Comparison of ENCODE assay signal across 9 cellular contexts in the genomic region with DNA sequence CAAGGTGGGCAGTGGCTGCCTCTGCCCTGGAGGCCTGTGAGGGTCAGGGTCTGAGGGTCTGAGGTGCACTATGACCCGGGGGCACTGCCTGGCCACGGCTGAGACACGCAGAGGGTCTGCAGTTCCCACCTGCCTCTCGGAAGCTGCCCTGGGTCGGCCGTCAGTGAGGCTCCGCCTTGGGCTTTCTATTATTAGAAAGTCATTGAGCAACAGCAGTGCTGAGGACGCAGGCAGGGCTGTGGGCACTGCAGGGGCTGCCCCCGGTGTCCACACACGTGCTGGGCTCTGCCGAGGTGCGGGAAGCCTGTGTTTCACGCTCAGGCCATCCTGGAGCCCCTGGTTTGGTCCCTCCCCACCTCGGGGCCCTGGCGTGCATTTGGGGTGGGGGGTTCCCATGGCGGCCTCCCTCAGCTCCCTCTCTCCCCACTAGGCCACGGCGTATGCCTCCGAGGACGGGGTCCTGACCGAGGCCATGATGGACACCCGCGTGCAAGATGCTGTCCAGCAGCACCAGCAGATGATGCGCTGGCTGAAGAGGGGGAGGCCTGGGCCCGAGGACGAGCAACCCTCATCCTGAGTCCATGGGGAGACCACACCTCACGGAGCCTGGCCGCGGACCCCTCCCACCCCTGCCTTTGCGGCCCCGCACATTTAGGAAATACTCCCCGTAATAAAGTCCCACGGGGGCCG. TPM values are rescaled to one million over a fixed set of nuclear protein-coding genes. Genes with fewer than 3 reads are reported as not detected.
DNase-seq lines count a peak whose midpoint lies in the region; ATAC-seq and TF ChIP-seq lines count a peak whose summit lies in the region.
"Not testable (repeated sequence)": the region's sequence is repeated elsewhere in the genome, so short reads cannot be mapped to it uniquely, and the experiment has no call there.
"Had no signal": no experiment of that assay in that cellular context is flagged by ENCODE, and none has a peak within 500 bp of the region (broad histone marks: within the 10 kb centered on the region; RNA-seq: fewer than 3 reads in every experiment).

No MANE protein-coding gene starts in this region.

- not testable (repeated sequence) for H3K9me3 ChIP-seq in BLaER1 treated with 17β-estradiol and CSF1 and Interleukin-3, amounts not matched to agents 10 nM and 100 nM (replicated peaks in 1 of 11); heart left ventricle; right atrium auricular region; left lung; psoas muscle; upper lobe of right lung

- ATAC-seq in Right ventricle myocardium inferior (peak; percentile 38), heart left ventricle (peak in 3 of 4 donors; percentile 27 to 61 (median 30)), left lung (peak; percentile 8), psoas muscle (peak; percentile 33 to 64 (median 52)), upper lobe of right lung (peak; percentile 2)

- not testable (repeated sequence) for TF ChIP-seq CTCF in heart left ventricle (IDR thresholded peaks at IDR 0.05); right atrium auricular region (IDR thresholded peaks at IDR 0.05); left lung (IDR thresholded peaks at IDR 0.05); psoas muscle (IDR thresholded peaks at IDR 0.05); upper lobe of right lung (IDR thresholded peaks at IDR 0.05)

- not testable (repeated sequence) for H3K27me3 ChIP-seq in BLaER1 treated with 17β-estradiol and CSF1 and Interleukin-3, amounts not matched to agents 10 nM and 100 nM; heart left ventricle; right atrium auricular region; left lung; psoas muscle (ENCODE audit: insufficient read depth in 3 of 3, low read length in 2 of 3); upper lobe of right lung

- not testable (repeated sequence) for H4K20me1 ChIP-seq in BLaER1 treated with 17β-estradiol and CSF1 and Interleukin-3, amounts not matched to agents 10 nM and 100 nM

- not testable (repeated sequence) for H3K4me3 ChIP-seq in BLaER1 treated with 17β-estradiol and CSF1 and Interleukin-3, amounts not matched to agents 10 nM and 100 nM; heart left ventricle; right atrium auricular region; left lung; upper lobe of right lung
- peak overlapping the region; percentile 46 for H3K4me3 ChIP-seq in psoas muscle

- H3K9ac ChIP-seq in BLaER1 treated with 17β-estradiol and CSF1 and Interleukin-3, amounts not matched to agents 10 nM and 100 nM = 0 out of 22 replicates have a peak overlapping the region, but pooled peaks of 1 of the 11 experiments have one; percentile 26

- not testable (repeated sequence) for TF ChIP-seq POLR2A in heart left ventricle (IDR thresholded peaks at IDR 0.05)

- peak overlapping the region in 4 of 11 experiments; percentile 8 to 32 (median 24); a peak in 2 of 22 replicates for H3K27ac ChIP-seq in BLaER1 treated with 17β-estradiol and CSF1 and Interleukin-3, amounts not matched to agents 10 nM and 100 nM
- H3K27ac ChIP-seq in heart left ventricle (peak overlapping the region in 7 of 12 donors; percentile 17 to 70 (median 50)), right atrium auricular region (peak overlapping the region; percentile 12 to 43), psoas muscle (peak overlapping the region; percentile 65)
- not testable (repeated sequence) for H3K27ac ChIP-seq in left lung, upper lobe of right lung

- H3K36me3 ChIP-seq in BLaER1 treated with 17β-estradiol and CSF1 and Interleukin-3, amounts not matched to agents 10 nM and 100 nM; heart left ventricle; right atrium auricular region; left lung; psoas muscle (ENCODE audit: insufficient read depth in 1 of 2, low read depth in 1 of 2); upper lobe of right lung: not testable (repeated sequence)

- H3K4me2 ChIP-seq in BLaER1 treated with 17β-estradiol and CSF1 and Interleukin-3, amounts not matched to agents 10 nM and 100 nM = peak overlapping the region in 10 of 11 experiments; percentile 9 to 56 (median 40); a peak in 14 of 22 replicates

- peaks cover 33 to 61% (median 52%) of the 10 kb centered on the region in 10 experiments for H3K4me1 ChIP-seq in BLaER1 treated with 17β-estradiol and CSF1 and Interleukin-3, amounts not matched to agents 10 nM and 100 nM
- peaks cover 0 to 25% (median 15%) of the 10 kb centered on the region in 12 donors for H3K4me1 ChIP-seq in heart left ventricle
- peaks cover 0 to 17% of the 10 kb centered on the region in 2 donors for H3K4me1 ChIP-seq in right atrium auricular region
- H3K4me1 ChIP-seq in left lung = peaks cover 6 to 38% of the 10 kb centered on the region in 2 donors
- peaks cover 23% of the 10 kb centered on the region for H3K4me1 ChIP-seq in psoas muscle
- peaks cover 17% of the 10 kb centered on the region for H3K4me1 ChIP-seq in upper lobe of right lung

- intact Hi-C loops in Right ventricle myocardium inferior (cut with DNase I); left lung (cut with DNase I); upper lobe of right lung (cut with DNase I): not testable (repeated sequence)
- intact Hi-C loops in heart left ventricle (cut with DNase I) (loop anchor here in 6 of 10 donors (10.0 kb wide), 2 partner anchors 104 to 134 kb away; partner anchors contain the start of genes AURKAIP1 (in 5 of the 6) and MRPL20 (in 3 of the 6)), psoas muscle (cut with DNase I) (loop anchor here in 1 of 2 donors (10.0 kb wide), 1 partner anchor 104 kb away; the partner anchor contains the start of gene MRPL20)

- 35 to 98% (median 61%) methylated on average over 5 to 32 of the region's 34 CpGs for WGBS in heart left ventricle, 4 donors
- WGBS in psoas muscle, 3 donors = 56 to 62% (median 61%) methylated on average over 21 to 31 of the region's 34 CpGs

- DNase-seq in Right ventricle myocardium inferior (ENCODE audit: missing footprints) (peak; percentile 43), heart left ventricle (peak in 2 of 5 donors; percentile 57 to 62)
- not testable (repeated sequence) for DNase-seq in right atrium auricular region (ENCODE audit: low spot score); left lung; psoas muscle; upper lobe of right lung

RNA-seq across cellular contexts. Expression of gene ATAD3A, which starts 3.0 kb away (rescaled TPM):
- total RNA-seq in Right ventricle myocardium inferior (17.9 TPM), heart left ventricle (10 to 100 TPM; 11.3 to 25.3 (median 18.1) TPM), right atrium auricular region (10 to 100 TPM; 15.6 to 18.6 TPM), left lung (10 to 100 TPM; 27.1 to 37.8 TPM), psoas muscle (10 to 100 TPM; 20.6 to 33.5 (median 24.1) TPM), upper lobe of right lung (21.9 TPM)
- polyA plus RNA-seq in heart left ventricle (10 to 100 TPM; 21.5 to 49.5 TPM), psoas muscle (10 to 100 TPM; 35.6 to 48.6 (median 41.4) TPM)

RNA-seq across cellular contexts. Expression of gene TMEM240, which starts 31.5 kb away (rescaled TPM):
- total RNA-seq in Right ventricle myocardium inferior (6.9 TPM), heart left ventricle (1 to 10 TPM in 8 of 9 donors, not detected in 1; 2.6 to 5.6 (median 4.2) TPM), right atrium auricular region (1 to 10 TPM; 1.4 to 2.8 TPM), left lung (1 to 10 TPM; 2.6 to 3.5 TPM), psoas muscle (1 to 10 TPM in 3 of 4 donors, under 1 TPM in 1; 0.88 to 1.4 (median 1.2) TPM), upper lobe of right lung (2.9 TPM)
- polyA plus RNA-seq in heart left ventricle (10 to 100 TPM in 1 of 2 donors, 1 to 10 TPM in 1; 1.5 to 12.4 TPM), psoas muscle (1 to 10 TPM in 1 of 3 donors, under 1 TPM in 2; 0.55 to 1.8 (median 0.98) TPM)
- total RNA-seq: CD4-positive, CD25-positive, alpha-beta regulatory T cell had no signal
- polyA plus RNA-seq: CD4-positive, CD25-positive, alpha-beta regulatory T cell had no signal

RNA-seq across cellular contexts. Expression of gene ATAD3B, which starts 37.4 kb away (rescaled TPM):
- total RNA-seq in Right ventricle myocardium inferior (9.0 TPM), heart left ventricle (10 to 100 TPM in 2 of 9 donors, 1 to 10 TPM in 7; 2.2 to 12.1 (median 5.8) TPM), right atrium auricular region (1 to 10 TPM; 2.7 to 5.7 TPM), left lung (10 to 100 TPM; 19.4 to 30.7 TPM), psoas muscle (10 to 100 TPM in 1 of 4 donors, 1 to 10 TPM in 3; 4.6 to 11.8 (median 9.0) TPM), upper lobe of right lung (24.3 TPM)
- polyA plus RNA-seq in heart left ventricle (10 to 100 TPM; 11.0 to 15.6 TPM), psoas muscle (10 to 100 TPM in 2 of 3 donors, 1 to 10 TPM in 1; 9.6 to 19.4 (median 12.3) TPM)

RNA-seq across cellular contexts. Expression of gene ATAD3C, which starts 59.4 kb away (rescaled TPM):
- total RNA-seq in Right ventricle myocardium inferior (1.8 TPM), heart left ventricle (1 to 10 TPM in 3 of 9 donors, under 1 TPM in 4, not detected in 2; 0.12 to 3.4 (median 0.60) TPM), right atrium auricular region (1 to 10 TPM; 1.4 to 2.8 TPM), left lung (10 to 100 TPM in 1 of 2 donors, 1 to 10 TPM in 1; 9.9 to 14.9 TPM), psoas muscle (under 1 TPM; 0.47 to 0.99 (median 0.61) TPM), upper lobe of right lung (10.4 TPM)
- polyA plus RNA-seq in heart left ventricle (under 1 TPM; 0.49 to 0.53 TPM), psoas muscle (under 1 TPM; 0.12 to 0.61 (median 0.13) TPM)
- polyA plus RNA-seq: A549 had no signal
